16 cellular contexts compared by ENCODE assay signal in genomic region chr1:110610741-110611286, GRCh38. TPM values are rescaled to one million over a fixed set of nuclear protein-coding genes. Genes with fewer than 3 reads are reported as not detected.
A peak's percentile ranks its signal among the peaks of the same experiment; 100 is the strongest.
DNase-seq lines count a peak whose midpoint lies in the region; ATAC-seq, FAIRE-seq and TF ChIP-seq lines count a peak whose summit lies in the region.
"Had no signal": no experiment of that assay in that cellular context is flagged by ENCODE, and none has a peak within 500 bp of the region (broad histone marks: within the 10 kb centered on the region; RNA-seq: fewer than 3 reads in every experiment).

No MANE protein-coding gene starts in this region.

- H2AFZ ChIP-seq in H1 (ENCODE audit: low read length) = no peak overlapping the region

- H3K27ac ChIP-seq in BLaER1 (no peak overlapping the region), HEK293 (ENCODE audit: extremely low read depth, low read depth, low read length) (no peak overlapping the region), H1 (ENCODE audit: low read depth, low read length) (no peak overlapping the region), left lung (no peak overlapping the region)
- H3K27ac ChIP-seq: HL-60 had no signal

- no peak overlapping the region for H3K18ac ChIP-seq in H1 (ENCODE audit: extremely low read depth, low read length)

- H3K4me2 ChIP-seq in BLaER1 = peak overlapping the region; percentile 74
- H3K4me2 ChIP-seq in H1 (ENCODE audit: insufficient read depth in 1 of 2, low read depth in 2 of 2, low read length in 2 of 2) = no peak overlapping the region

- DNase-seq in H1 (ENCODE audit: low read depth in 1 of 2, low spot score in 2 of 2) = no peak
- no peak for DNase-seq in urothelium cell line (ENCODE audit: low spot score)
- DNase-seq in NCI-H82 treated with DMSO at 0.1 percent for 48 hours (lab: John Stamatoyannopoulos, UW; ENCODE audit: unreplicated experiment) = no peak
- no peak for DNase-seq in left lung
- DNase-seq: BE2C; Caco-2; CD8-positive, alpha-beta memory T cell; DND-41; GDM1; HCEC 1CT had no signal

- H2BK15ac ChIP-seq in H1 (ENCODE audit: low read length) = peak overlapping the region; percentile 72; the same call in 1 of the 2 replicates

- CTCF ChIA-PET in HEK293 (lab: Yijun Ruan, JAX) = interaction anchor here (0.6 to 2.4 kb wide), 5 partner anchors 55 to 723 kb away, joined by 3 to 14 read pairs (median 3); no protein-coding TSS in a partner anchor
- CTCF ChIA-PET in H1 (lab: Charles Lee; ENCODE audit: partially characterized antibody) = interaction anchor here (0.8 to 10.5 kb wide), 10 partner anchors 9 to 172 kb away, joined by 3 to 166 read pairs (median 6); no protein-coding TSS in a partner anchor

- TF ChIP-seq RAD21 in H1 (IDR thresholded peaks at IDR 0.05 in 1 of 2, conservative IDR thresholded peaks at IDR 0.05 in 1 of 2; ENCODE audit: low read depth in 2 of 2, low read length in 2 of 2) = no peak

- no peak for TF ChIP-seq POLR2A in H1 (IDR thresholded peaks at IDR 0.05; ENCODE audit: control extremely low read depth in 1 of 2, low read depth in 2 of 2, low read length in 2 of 2)

- H3K4me3 ChIP-seq in BLaER1 = no peak overlapping the region
- H3K4me3 ChIP-seq in HEK293 (ENCODE audit: low read depth, low read length) = no peak overlapping the region
- H3K4me3 ChIP-seq in H1 (ENCODE audit: extremely low read depth in 1 of 4, insufficient read depth in 2 of 4, low read depth in 3 of 4, low read length in 4 of 4) = no peak overlapping the region
- no peak overlapping the region for H3K4me3 ChIP-seq in left lung

- H3K4me1 ChIP-seq in BLaER1 (peaks cover 45% of the 10 kb centered on the region), HEK293 (ENCODE audit: control insufficient read depth, insufficient read depth, low read length) (no peaks in the 10 kb centered on the region), H1 (replicated peaks in 1 of 4; ENCODE audit: control insufficient read depth in 3 of 4, insufficient read depth in 4 of 4, low read length in 3 of 4) (peaks cover 2 to 10% (median 5%) of the 10 kb centered on the region in 4 experiments; a peak in 6 of 7 replicates), left lung (peaks cover 12 to 24% of the 10 kb centered on the region in 2 donors)
- H3K4me1 ChIP-seq: BE2C, Caco-2 had no signal

- peaks cover 46% of the 10 kb centered on the region for H4K20me1 ChIP-seq in BLaER1
- H4K20me1 ChIP-seq in H1 (replicated peaks in 1 of 2; ENCODE audit: control insufficient read depth in 1 of 2, insufficient read depth in 2 of 2, low read length in 2 of 2) = peaks cover 2 to 3% of the 10 kb centered on the region in 2 experiments

- POLR2A ChIA-PET in HEK293 (lab: Yijun Ruan, JAX) (no interaction called here), H1 (lab: Charles Lee; ENCODE audit: partially characterized antibody) (no interaction called here)

- FAIRE-seq in H1 (lab: Jason Lieb, UNC) = no peak
- peak; percentile 53 for FAIRE-seq in urothelium cell line (lab: Jason Lieb, UNC)
- FAIRE-seq: A204.1 had no signal

- H3K27me3 ChIP-seq in BLaER1 = peaks cover 48% of the 10 kb centered on the region
- H3K27me3 ChIP-seq in H1 (replicated peaks in 1 of 4; ENCODE audit: control insufficient read depth in 3 of 4, extremely low read depth in 1 of 4, insufficient read depth in 3 of 4, low read length in 3 of 4) = peaks cover 30 to 56% (median 50%) of the 10 kb centered on the region in 4 experiments
- peaks cover 29 to 61% of the 10 kb centered on the region in 2 donors for H3K27me3 ChIP-seq in left lung

- no peak overlapping the region for H3K14ac ChIP-seq in H1 (ENCODE audit: insufficient read length)

- H3K23me2 ChIP-seq in H1 (ENCODE audit: low read depth, low read length) = peaks cover 10% of the 10 kb centered on the region

- no peak for TF ChIP-seq CTCF in HEK293 (tag by site-specific recombination; IDR thresholded peaks at IDR 0.05)
- no peak for TF ChIP-seq CTCF in H1 (IDR thresholded peaks at IDR 0.05; ENCODE audit: control extremely low read depth in 1 of 3, insufficient read depth in 1 of 3, low read depth in 1 of 3, low read length in 3 of 3)
- TF ChIP-seq CTCF in left lung (IDR thresholded peaks at IDR 0.05) = no peak

- no peak for TF ChIP-seq EP300 in H1 (IDR thresholded peaks at IDR 0.05; ENCODE audit: borderline replicate concordance in 1 of 2, low read depth in 2 of 2, low read length in 2 of 2)

- H3K9me3 ChIP-seq in BLaER1 (no peaks in the 10 kb centered on the region), HEK293 (ENCODE audit: control insufficient read depth, insufficient read depth, low read depth, low read length) (no peaks in the 10 kb centered on the region), H1 (ENCODE audit: insufficient read depth in 2 of 2, low read depth in 1 of 2, low read length in 1 of 2) (no peaks in the 10 kb centered on the region), left lung (no peaks in the 10 kb centered on the region)
- H3K9me3 ChIP-seq: BE2C, Caco-2 had no signal

- ATAC-seq in HG03521 (IDR thresholded peaks at IDR 0.05; ENCODE audit: unreplicated experiment) = no peak
- no peak for ATAC-seq in left lung

- H3K9ac ChIP-seq in BLaER1 (no peak overlapping the region), H1 (replicated peaks in 1 of 4; ENCODE audit: extremely low read depth in 1 of 4, low read depth in 3 of 4, low read length in 3 of 4) (no peak overlapping the region)

- no peak overlapping the region for H3K23ac ChIP-seq in H1 (ENCODE audit: insufficient read length)

- H2BK120ac ChIP-seq in H1 (replicated peaks; ENCODE audit: low read depth, low read length) = no peak overlapping the region

- no peak overlapping the region for H2BK20ac ChIP-seq in H1 (ENCODE audit: low read length)

- 79% methylated on average over 3 of the region's 3 CpGs; no CpG with 5 or more reads in 1 of the 2 experiments for WGBS in H1 (ENCODE audit: extremely low coverage in 1 of 2, insufficient coverage in 1 of 2, insufficient read length in 1 of 2, insufficient replicate concordance in 2 of 2, low coverage in 1 of 2, low lambda C conversion rate in 2 of 2, missing lambda C conversion rate in 1 of 2), 2 experiments

- no peak overlapping the region for H2AK5ac ChIP-seq in H1 (ENCODE audit: low read depth, low read length)

- H3K79me1 ChIP-seq in H1 (ENCODE audit: low read depth, low read length) = no peaks in the 10 kb centered on the region

- no peak overlapping the region for H4K5ac ChIP-seq in H1 (ENCODE audit: insufficient read length, low read depth, low read length)

- no peak overlapping the region for H2BK12ac ChIP-seq in H1 (ENCODE audit: low read depth, low read length)

- H4K8ac ChIP-seq in H1 (ENCODE audit: extremely low read depth, insufficient read depth, low read length) = no peak overlapping the region

- intact Hi-C loops in left lung (cut with DNase I) = no loop called here

- no peak overlapping the region for H3K4ac ChIP-seq in H1 (replicated peaks; ENCODE audit: insufficient read length, low read depth, low read length)

- no peaks in the 10 kb centered on the region for H3K79me2 ChIP-seq in H1 (ENCODE audit: control insufficient read depth in 1 of 2, insufficient read depth in 2 of 2, low read length in 2 of 2)

- no peak overlapping the region for H2BK5ac ChIP-seq in H1 (ENCODE audit: low read depth, low read length)

- no peaks in the 10 kb centered on the region for H3K36me3 ChIP-seq in BLaER1
- no peaks in the 10 kb centered on the region for H3K36me3 ChIP-seq in HEK293 (ENCODE audit: control insufficient read depth in 2 of 2, insufficient read depth in 1 of 2, low read length in 2 of 2)
- no peaks in the 10 kb centered on the region; a peak in 1 of 8 replicates for H3K36me3 ChIP-seq in H1 (ENCODE audit: control insufficient read depth in 2 of 4, insufficient read depth in 4 of 4, low read length in 3 of 4)
- H3K36me3 ChIP-seq in left lung = no peaks in the 10 kb centered on the region
- H3K36me3 ChIP-seq: BE2C had no signal

- no peak overlapping the region for H3K56ac ChIP-seq in H1 (replicated peaks; ENCODE audit: insufficient read length, low read depth, low read length)

- no peak overlapping the region for H4K91ac ChIP-seq in H1 (replicated peaks; ENCODE audit: insufficient read length, low read length)

TF ChIP-seq in HEK293, 187 proteins besides CTCF, POLR2A, EP300 and RAD21 (continues in another document):
- TF ChIP-seq ZNF560 (tag by site-specific recombination; IDR thresholded peaks at IDR 0.05; ENCODE audit: borderline replicate concordance) = no peak
- TF ChIP-seq ZNF221 (tag by site-specific recombination; IDR thresholded peaks at IDR 0.05; ENCODE audit: borderline replicate concordance) = no peak
- no peak for TF ChIP-seq ZNF645 (tag by site-specific recombination; IDR thresholded peaks at IDR 0.05)

TF ChIP-seq in H1, 55 proteins besides CTCF, POLR2A, EP300 and RAD21 (continues in another document):
- TF ChIP-seq YY1 (IDR thresholded peaks at IDR 0.05; ENCODE audit: low read depth, low read length) = no peak
- TF ChIP-seq RNF2 (IDR thresholded peaks at IDR 0.05; ENCODE audit: borderline replicate concordance, low read depth, low read length, missing control alignments, poor library complexity, severe bottlenecking) = no peak
- TF ChIP-seq RFX5 (IDR thresholded peaks at IDR 0.05; ENCODE audit: borderline replicate concordance, low read depth, low read length) = no peak
- no peak for TF ChIP-seq PHF8 (conservative IDR thresholded peaks at IDR 0.05; ENCODE audit: low read depth, low read length)
- no peak for TF ChIP-seq CHD1 (IDR thresholded peaks at IDR 0.05; ENCODE audit: low read depth, low read length)
- no peak for TF ChIP-seq HDAC2 (IDR thresholded peaks at IDR 0.05; ENCODE audit: borderline replicate concordance in 1 of 2, low read depth in 2 of 2, low read length in 2 of 2)
- no peak for TF ChIP-seq HDAC6 (IDR thresholded peaks at IDR 0.05; ENCODE audit: low read depth, low read length)
- no peak for TF ChIP-seq KDM5A (IDR thresholded peaks at IDR 0.05; ENCODE audit: low read length)

RNA-seq across cellular contexts. Expression of gene KCNA2, which starts 4.7 kb away (rescaled TPM):
- total RNA-seq in H1 (2021; fragmentation: NEBNext Ultra II Directional; extraction: Animal tissue kit (Norgen Biotek cat#: 25700)) = 0.75 and 0.78 TPM in 2 replicates
- 0.24 and 0.26 TPM in 2 replicates for polyA plus RNA-seq in H1 (2011; rRNA removed)
- polyA plus RNA-seq in H1 (2011; cell fraction: cytosol; rRNA removed) = 0.30 TPM
- polyA plus RNA-seq in H1 (2011; cell fraction: nucleus; rRNA removed) = 0.51 TPM
- polyA plus RNA-seq in H1 (2012, experiment 1 of 2) = 0.18 to 0.52 TPM (median 0.27 TPM) in 4 replicates
- 0.05 TPM for polyA plus RNA-seq in H1 (2012, experiment 2 of 2)
- 0.28 TPM for polyA plus RNA-seq in H1 (2013, experiment 1 of 2)
- 0.18 TPM for polyA plus RNA-seq in H1 (2013, experiment 2 of 2)
- 0.93 and 1.3 TPM in 2 replicates for polyA minus RNA-seq in H1 (2011; rRNA and poly(A)+ RNA removed)
- not detected for polyA minus RNA-seq in H1 (2011; cell fraction: cytosol; rRNA and poly(A)+ RNA removed)
- polyA minus RNA-seq in H1 (2011; cell fraction: nucleus; rRNA and poly(A)+ RNA removed) = 2.7 TPM
- under 1 TPM; 0.42 to 0.50 TPM for total RNA-seq in left lung
- polyA plus RNA-seq: AG04450 had no signal
